8 cellular contexts compared by ENCODE assay signal in the genomic region with DNA sequence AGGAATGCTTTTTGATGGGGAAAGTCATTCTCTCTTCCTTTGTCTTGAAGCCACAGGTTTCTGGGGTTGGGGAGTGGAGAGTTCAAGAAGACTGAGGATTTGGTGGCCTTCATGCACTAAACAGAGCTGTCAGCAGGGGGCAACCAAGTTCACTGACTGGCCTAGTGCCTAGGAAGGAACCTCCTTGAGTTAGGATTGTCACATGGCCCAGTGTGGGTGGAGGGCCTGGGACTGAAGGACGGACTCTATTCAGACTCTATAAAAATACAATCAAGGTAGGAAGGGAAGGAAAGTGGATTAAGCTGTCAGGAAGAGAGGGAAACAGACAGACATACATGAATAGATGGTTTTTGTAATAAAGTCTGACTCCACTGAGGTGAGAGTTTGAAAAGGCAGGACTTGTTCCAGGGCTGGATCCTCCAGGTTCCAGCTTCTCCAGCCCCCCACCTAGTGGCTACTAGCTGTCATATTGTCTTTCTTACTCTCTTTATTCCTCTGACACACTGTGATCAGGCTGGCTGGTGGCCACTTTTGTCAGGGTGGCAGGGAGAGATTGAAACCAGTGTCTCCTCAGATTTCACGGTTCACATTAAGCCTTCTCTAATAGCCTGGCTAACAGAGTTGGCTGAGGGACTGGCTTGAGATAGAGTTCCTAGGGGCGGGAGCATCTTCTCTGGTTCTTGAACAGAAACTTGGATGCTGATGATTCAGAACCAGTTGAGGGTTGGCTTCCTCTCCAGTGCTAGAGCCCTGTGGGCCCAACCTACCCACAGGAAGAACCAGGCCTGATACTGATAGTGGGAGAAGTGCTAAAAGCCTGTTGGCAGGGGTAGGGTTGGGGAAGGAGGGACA. TPM values are rescaled to one million over a fixed set of nuclear protein-coding genes. Genes with fewer than 3 reads are reported as not detected.
DNase-seq lines count a peak whose midpoint lies in the region; ATAC-seq, FAIRE-seq and TF ChIP-seq lines count a peak whose summit lies in the region.

No MANE protein-coding gene starts in this region.

- no peaks in the 10 kb centered on the region for H3K9me1 ChIP-seq in endothelial cell of umbilical vein (replicated peaks; ENCODE audit: control insufficient read depth, extremely low read depth, insufficient read depth, low read length)

- no peaks in the 10 kb centered on the region for H3K27me3 ChIP-seq in endothelial cell of umbilical vein (ENCODE audit: control insufficient read depth in 2 of 2, insufficient read depth in 2 of 2, low read length in 2 of 2)

- peak; percentile 76 to 78 for TF ChIP-seq CTCF in endothelial cell of umbilical vein (IDR thresholded peaks at IDR 0.05; ENCODE audit: extremely low read depth in 1 of 2, insufficient read depth in 1 of 2, low read depth in 1 of 2, low read length in 2 of 2)

- peaks cover 31% of the 10 kb centered on the region for H3K4me1 ChIP-seq in endothelial cell of umbilical vein (ENCODE audit: control insufficient read depth, extremely low read depth, insufficient read depth, low read length)

- H3K9me3 ChIP-seq in endothelial cell of umbilical vein (replicated peaks; ENCODE audit: control insufficient read depth, insufficient read depth, low read length): no peaks in the 10 kb centered on the region

- peak overlapping the region; percentile 62 for H3K27ac ChIP-seq in endothelial cell of umbilical vein (ENCODE audit: insufficient read depth, low read depth, low read length)

- no TSS peak for BruUV-seq in endothelial cell of umbilical vein (replicated peaks; lab: Mats Ljungman, UMichigan)

- dilution Hi-C loops in endothelial cell of umbilical vein (cut with MboI; ENCODE audit: extremely low pct_ligation_motif_present, low sequenced_read_pairs): no loop called here

- H3K4me2 ChIP-seq in endothelial cell of umbilical vein (ENCODE audit: insufficient read depth, low read length): peak overlapping the region; percentile 11

- H3K9ac ChIP-seq in endothelial cell of umbilical vein (replicated peaks; ENCODE audit: extremely low read depth, insufficient read depth, low read length): peak overlapping the region; percentile 38

- intact Hi-C loops in endothelial cell of umbilical vein (cut with micrococcal nuclease): loop anchor here (1.0 to 5.0 kb wide), 8 partner anchors 41 to 239 kb away; partner anchors contain the start of genes CEP85, HMGN2 and ZNF593

- H3K4me3 ChIP-seq in endothelial cell of umbilical vein (replicated peaks in 1 of 3; ENCODE audit: insufficient read depth in 1 of 3, low read depth in 1 of 3, low read length in 3 of 3): no peak overlapping the region

- H4K20me1 ChIP-seq in endothelial cell of umbilical vein (replicated peaks; ENCODE audit: control insufficient read depth, extremely low read depth, insufficient read depth, low read length): no peaks in the 10 kb centered on the region

- peak overlapping the region; percentile 61 for H2AFZ ChIP-seq in endothelial cell of umbilical vein (ENCODE audit: low read depth, low read length)

- peak; percentile 39 for ATAC-seq in HG02885 (IDR thresholded peaks at IDR 0.05; ENCODE audit: poor library complexity, unreplicated experiment)
- ATAC-seq in GM19328 (IDR thresholded peaks at IDR 0.05; ENCODE audit: unreplicated experiment): no peak

- H3K36me3 ChIP-seq in endothelial cell of umbilical vein (ENCODE audit: control insufficient read depth in 2 of 2, extremely low read depth in 1 of 2, insufficient read depth in 2 of 2, low read length in 2 of 2): peaks cover 3% of the 10 kb centered on the region in 2 experiments

- peaks cover 15% of the 10 kb centered on the region for H3K79me2 ChIP-seq in endothelial cell of umbilical vein (ENCODE audit: control insufficient read depth, insufficient read depth, low read length)

- no peak for TF ChIP-seq POLR2A in endothelial cell of umbilical vein (IDR thresholded peaks at IDR 0.05; ENCODE audit: low read depth, low read length)

- DNase-seq in CMK (ENCODE audit: low read depth) (peak; percentile 91), NOMO-1 treated with dmso at 0.1 percent for 144 hours (lab: John Stamatoyannopoulos, UW; ENCODE audit: unreplicated experiment) (peak; percentile 68), endothelial cell of umbilical vein (ENCODE audit: low read depth, low spot score) (peak; percentile 93), middle frontal gyrus (ENCODE audit: extremely low spot score, low spot score) (peak; percentile 60)
- peak; percentile 84 for DNase-seq in activated CD8-positive, alpha-beta memory T cell treated with anti-CD3 and anti-CD28 coated beads, Interleukin-2, amount 50 U/mL, for 48 hours
- peak; percentile 63 to 68 for DNase-seq in stimulated activated CD8-positive, alpha-beta memory T cell treated with anti-CD3 and anti-CD28 coated beads, Interleukin-15, amount 100 ng/mL, for 48 hours (ENCODE audit: low read depth in 2 of 2)

- CTCF ChIA-PET in endothelial cell of umbilical vein (lab: Charles Lee): interaction anchor here (0.6 to 9.1 kb wide), 31 partner anchors 10 to 241 kb away, joined by 3 to 132 read pairs (median 5); partner anchors contain the start of genes CD52, CEP85, UBXN11 and ZNF593

- POLR2A ChIA-PET in endothelial cell of umbilical vein (lab: Charles Lee): interaction anchor here (0.7 kb wide), 1 partner anchor 104 kb away, joined by 6 read pairs; no protein-coding TSS in a partner anchor

- FAIRE-seq in endothelial cell of umbilical vein (lab: Jason Lieb, UNC): peak; percentile 93

TF ChIP-seq in endothelial cell of umbilical vein, 7 proteins besides CTCF, POLR2A, EP300 and RAD21:
- peak; percentile 32 for TF ChIP-seq MYC (IDR thresholded peaks at IDR 0.05; ENCODE audit: low read depth, low read length)
- TF ChIP-seq EZH2 (IDR thresholded peaks at IDR 0.05; ENCODE audit: borderline replicate concordance, low read depth, low read length, severe bottlenecking): no peak
- TF ChIP-seq FOS (IDR thresholded peaks at IDR 0.05; ENCODE audit: borderline replicate concordance, insufficient read depth, low read length): peak; percentile 93
- TF ChIP-seq JUN (IDR thresholded peaks at IDR 0.05; ENCODE audit: borderline replicate concordance, insufficient read depth, insufficient read length, low read depth): no peak
- peak; percentile 73 for TF ChIP-seq GATA2 (IDR thresholded peaks at IDR 0.05; ENCODE audit: insufficient read depth, insufficient read length, low read depth, low read length)
- TF ChIP-seq POLR2AphosphoS5 (IDR thresholded peaks at IDR 0.05; ENCODE audit: insufficient read depth, low read depth, low read length): peak; percentile 47
- peak; percentile 55 for TF ChIP-seq MAX (IDR thresholded peaks at IDR 0.05; ENCODE audit: insufficient read depth, insufficient read length)

RNA-seq across cellular contexts. Expression of gene SH3BGRL3, which starts 4.1 kb away (rescaled TPM):
- 337 and 344 TPM in 2 replicates for total RNA-seq in endothelial cell of umbilical vein
- polyA plus RNA-seq in endothelial cell of umbilical vein: 233 and 305 TPM in 2 replicates
- 221 and 254 TPM in 2 replicates for polyA plus RNA-seq in endothelial cell of umbilical vein (2011; cell fraction: cytosol; rRNA removed)
- 47.6 and 64.1 TPM in 2 replicates for polyA plus RNA-seq in endothelial cell of umbilical vein (2011; cell fraction: nucleus; rRNA removed)
- 544 and 560 TPM in 2 replicates for polyA plus RNA-seq in endothelial cell of umbilical vein (2012)
- 249 and 275 TPM in 2 replicates for polyA minus RNA-seq in endothelial cell of umbilical vein
- polyA minus RNA-seq in endothelial cell of umbilical vein (2011; cell fraction: cytosol; rRNA and poly(A)+ RNA removed): 31.6 TPM
- 44.7 and 47.1 TPM in 2 replicates for polyA minus RNA-seq in endothelial cell of umbilical vein (2011; cell fraction: nucleus; rRNA and poly(A)+ RNA removed)

RNA-seq across cellular contexts. Expression of gene UBXN11, which starts 30.6 kb away (rescaled TPM):
- total RNA-seq in endothelial cell of umbilical vein: 11.9 and 15.6 TPM in 2 replicates
- polyA plus RNA-seq in endothelial cell of umbilical vein: 14.6 and 14.8 TPM in 2 replicates
- 6.9 and 10.7 TPM in 2 replicates for polyA plus RNA-seq in endothelial cell of umbilical vein (2011; cell fraction: cytosol; rRNA removed)
- 87.9 and 92.8 TPM in 2 replicates for polyA plus RNA-seq in endothelial cell of umbilical vein (2011; cell fraction: nucleus; rRNA removed)
- polyA plus RNA-seq in endothelial cell of umbilical vein (2012): 8.7 and 8.9 TPM in 2 replicates
- polyA minus RNA-seq in endothelial cell of umbilical vein: 11.1 and 13.5 TPM in 2 replicates
- polyA minus RNA-seq in endothelial cell of umbilical vein (2011; cell fraction: cytosol; rRNA and poly(A)+ RNA removed): 19.5 TPM
- 10.3 and 17.6 TPM in 2 replicates for polyA minus RNA-seq in endothelial cell of umbilical vein (2011; cell fraction: nucleus; rRNA and poly(A)+ RNA removed)

RNA-seq across cellular contexts. Expression of gene CEP85, which starts 41.8 kb away (rescaled TPM):
- total RNA-seq in endothelial cell of umbilical vein: 16.2 and 17.8 TPM in 2 replicates
- 15.2 and 16.1 TPM in 2 replicates for polyA plus RNA-seq in endothelial cell of umbilical vein
- polyA plus RNA-seq in endothelial cell of umbilical vein (2011; cell fraction: cytosol; rRNA removed): 12.9 and 13.8 TPM in 2 replicates
- 44.2 and 48.1 TPM in 2 replicates for polyA plus RNA-seq in endothelial cell of umbilical vein (2011; cell fraction: nucleus; rRNA removed)
- polyA plus RNA-seq in endothelial cell of umbilical vein (2012): 11.9 and 13.3 TPM in 2 replicates
- polyA minus RNA-seq in endothelial cell of umbilical vein: 14.7 and 19.9 TPM in 2 replicates
- polyA minus RNA-seq in endothelial cell of umbilical vein (2011; cell fraction: cytosol; rRNA and poly(A)+ RNA removed): 10.0 TPM
- 10.2 and 17.8 TPM in 2 replicates for polyA minus RNA-seq in endothelial cell of umbilical vein (2011; cell fraction: nucleus; rRNA and poly(A)+ RNA removed)

RNA-seq across cellular contexts. Expression of gene CD52, which starts 42.0 kb away (rescaled TPM):
- total RNA-seq in endothelial cell of umbilical vein: not detected in 2 replicates
- polyA plus RNA-seq in endothelial cell of umbilical vein: not detected in 2 replicates
- polyA plus RNA-seq in endothelial cell of umbilical vein (2011; cell fraction: cytosol; rRNA removed): not detected in 2 replicates
- not detected in 2 replicates for polyA plus RNA-seq in endothelial cell of umbilical vein (2011; cell fraction: nucleus; rRNA removed)
- not detected in 2 replicates for polyA plus RNA-seq in endothelial cell of umbilical vein (2012)
- 1.1 and 2.9 TPM in 2 replicates for polyA minus RNA-seq in endothelial cell of umbilical vein
- polyA minus RNA-seq in endothelial cell of umbilical vein (2011; cell fraction: cytosol; rRNA and poly(A)+ RNA removed): not detected
- polyA minus RNA-seq in endothelial cell of umbilical vein (2011; cell fraction: nucleus; rRNA and poly(A)+ RNA removed): not detected in 2 replicates
